Comparison of ENCODE assay signal across 1 cellular context in genomic region chr13:49789961-49790360, GRCh38.
TF ChIP-seq lines count a peak whose summit lies in the region.

No MANE protein-coding gene starts in this region.

TF ChIP-seq in GM23338, 12 proteins besides CTCF, POLR2A, EP300 and RAD21 (continued from another document):
- TF ChIP-seq REST (IDR thresholded peaks at IDR 0.05; ENCODE audit: unreplicated experiment), result no peak
- TF ChIP-seq CREB1 (CRISPR knock-in tag; IDR thresholded peaks at IDR 0.05; ENCODE audit: low read depth), result no peak
- no peak for TF ChIP-seq ETS1 (IDR thresholded peaks at IDR 0.05)
- TF ChIP-seq NANOG (IDR thresholded peaks at IDR 0.05; ENCODE audit: borderline replicate concordance), result no peak
- TF ChIP-seq JUNB (IDR thresholded peaks at IDR 0.05; ENCODE audit: unreplicated experiment), result no peak
- TF ChIP-seq EZH2phosphoT487 (IDR thresholded peaks at IDR 0.05; ENCODE audit: unreplicated experiment), result no peak
